ENCODE assay signal across 19 cellular contexts in the genomic region with DNA sequence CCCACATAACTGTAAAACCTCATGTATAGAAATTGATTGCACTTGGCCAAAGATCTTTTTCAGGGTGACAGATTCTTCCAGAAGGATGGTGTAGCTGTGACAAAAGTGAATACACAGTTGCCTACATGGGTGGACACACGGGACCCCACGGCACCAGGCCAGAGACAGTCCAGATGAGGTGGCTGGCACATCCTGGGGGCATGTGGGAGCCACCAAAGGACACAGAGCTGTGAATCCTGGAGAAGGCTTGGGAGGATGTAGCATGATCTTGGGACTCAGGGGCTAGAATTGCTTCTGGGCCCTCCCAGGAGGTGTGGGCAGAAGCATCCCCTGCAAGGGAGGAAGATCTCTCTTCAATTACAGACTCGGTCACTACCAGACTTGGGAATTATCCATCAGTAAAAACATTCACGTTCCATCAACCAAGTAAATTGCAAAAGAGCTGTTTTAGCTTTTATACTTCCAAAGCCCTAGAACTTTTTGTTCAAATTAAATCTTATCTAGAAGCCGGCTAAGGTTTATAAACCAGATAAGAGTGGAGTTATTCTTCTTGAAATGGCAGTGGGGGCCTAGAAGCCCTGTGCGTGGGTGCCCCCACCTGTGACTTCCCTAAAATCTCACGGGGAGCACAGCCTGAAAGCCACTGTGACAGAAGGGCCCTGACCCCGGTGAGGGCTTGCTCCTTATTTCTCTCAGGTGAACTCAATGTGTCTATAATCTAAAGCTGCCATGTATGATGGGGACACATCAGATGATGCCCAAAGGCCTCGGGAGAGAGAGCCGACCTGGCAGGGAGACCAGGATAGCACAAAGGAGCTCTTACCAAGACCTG.
"Had no signal": no experiment of that assay in that cellular context is flagged by ENCODE, and none has a peak within 500 bp of the region (broad histone marks: within the 10 kb centered on the region; RNA-seq: fewer than 3 reads in every experiment).

No MANE protein-coding gene starts in this region.

- H3K27me3 ChIP-seq: breast epithelium, esophagus squamous epithelium, left lung, ovary, thyroid gland had no signal

- H3K9me3 ChIP-seq: breast epithelium, esophagus squamous epithelium, left lung, ovary, thyroid gland had no signal

- H3K4me3 ChIP-seq: breast epithelium, esophagus squamous epithelium, left lung, ovary, thyroid gland had no signal

- DNase-seq: activated CD4-positive, alpha-beta T cell treated with anti-CD3 and anti-CD28 coated beads for 4 hours; activated CD4-positive, alpha-beta T cell treated with anti-CD3 and anti-CD28 coated beads, Interleukin-2, amount 50 U/mL, for 4 hours; activated naive CD4-positive, alpha-beta T cell; activated T-cell treated with anti-CD3 and anti-CD28 coated beads, Interleukin-2, amount 50 U/mL, for 4 hours; dermis blood vessel endothelial cell; effector CD4-positive, alpha-beta T cell; esophagus squamous epithelium; kidney glomerular epithelial cell; left lung; stimulated activated CD4-positive, alpha-beta T cell treated with anti-CD3 and anti-CD28 coated beads, Interleukin-12 subunit alpha, Interleukin-12 subunit beta, amount 100 ng/mL, for 4 hours; stimulated activated CD4-positive, alpha-beta T cell treated with anti-CD3 and anti-CD28 coated beads, Interleukin-4, amount 100 ng/mL, for 1 hour; substantia nigra; T-helper 1 cell; thyroid gland had no signal

- H3K4me1 ChIP-seq: breast epithelium had no signal

- H3K36me3 ChIP-seq: breast epithelium, esophagus squamous epithelium, left lung, ovary, thyroid gland had no signal

- H3K27ac ChIP-seq: breast epithelium, esophagus squamous epithelium, left lung, ovary, thyroid gland, VCaP had no signal

- ATAC-seq: activated naive CD4-positive, alpha-beta T cell treated with anti-CD3 and anti-CD28 coated beads, Interleukin-2, amount 50 U/mL, for 72 hours; activated T-cell treated with anti-CD3 and anti-CD28 coated beads, Interleukin-2, amount 50 U/mL, for 4 hours; activated T-helper 17 cell treated with anti-CD3 and anti-CD28 coated beads, Interleukin-2, amount 50 U/mL, for 72 hours; left lung had no signal
